Comparison of ENCODE assay signal across 8 cellular contexts in genomic region chr1:181021811-181022434, GRCh38. TPM values are rescaled to one million over a fixed set of nuclear protein-coding genes. Genes with fewer than 3 reads are reported as not detected.
A peak's percentile ranks its signal among the peaks of the same experiment; 100 is the strongest.
DNase-seq lines count a peak whose midpoint lies in the region; ATAC-seq, FAIRE-seq and TF ChIP-seq lines count a peak whose summit lies in the region.

No MANE protein-coding gene starts in this region.

- ATAC-seq in GM21360 (IDR thresholded peaks at IDR 0.05; ENCODE audit: unreplicated experiment): peak; percentile 30
- peak; percentile 69 for ATAC-seq in RWPE2 (ENCODE audit: low read depth)

- peak overlapping the region; percentile 86 for H3K4me3 Mint-ChIP-seq in activated naive CD4-positive, alpha-beta T cell treated with anti-CD3 and anti-CD28 coated beads for 36 hours
- peak overlapping the region; percentile 98 for H3K4me3 Mint-ChIP-seq in neural progenitor cell

- TF ChIP-seq CTCF in RWPE2 (IDR thresholded peaks at IDR 0.05; ENCODE audit: poor library complexity, severe bottlenecking) (no peak), neural progenitor cell (IDR thresholded peaks at IDR 0.05) (no peak)

- no peaks in the 10 kb centered on the region for H3K9me3 Mint-ChIP-seq in activated naive CD4-positive, alpha-beta T cell treated with anti-CD3 and anti-CD28 coated beads for 36 hours
- no peaks in the 10 kb centered on the region for H3K9me3 Mint-ChIP-seq in neural progenitor cell

- DNase-seq in COLO829 (ENCODE audit: low spot score): peak; percentile 81
- DNase-seq in HTR-8/SVneo (ENCODE audit: insufficient read length, low spot score): peak; percentile 74
- DNase-seq in RWPE2 (ENCODE audit: low spot score): peak; percentile 83
- peak; percentile 78 for DNase-seq in activated naive CD4-positive, alpha-beta T cell treated with anti-CD3 and anti-CD28 coated beads for 36 hours
- peak; percentile 79 for DNase-seq in foreskin melanocyte
- peak; percentile 85 for DNase-seq in neural progenitor cell (ENCODE audit: low spot score)

- FAIRE-seq in HTR-8/SVneo (lab: Jason Lieb, UNC): no peak

- H3K79me2 ChIP-seq in neural progenitor cell (ENCODE audit: low read depth): peaks cover 56% of the 10 kb centered on the region

- H3K4me2 ChIP-seq in neural progenitor cell: peak overlapping the region; percentile 84

- peak overlapping the region; percentile 89 for H3K27ac ChIP-seq in RWPE2 (ENCODE audit: poor library complexity, severe bottlenecking)
- peak overlapping the region; percentile 84 for H3K27ac ChIP-seq in neural progenitor cell
- peak overlapping the region; percentile 86 for H3K27ac ChIP-seq in temporal lobe (ENCODE audit: low read depth, low read length)

- H3K4me1 Mint-ChIP-seq in activated naive CD4-positive, alpha-beta T cell treated with anti-CD3 and anti-CD28 coated beads for 36 hours (ENCODE audit: low read depth): peaks cover 35% of the 10 kb centered on the region
- peaks cover 15% of the 10 kb centered on the region for H3K4me1 Mint-ChIP-seq in neural progenitor cell

- peak overlapping the region; percentile 56 for H3K4me3 ChIP-seq in RWPE2 (ENCODE audit: severe bottlenecking)
- peak overlapping the region; percentile 82 for H3K4me3 ChIP-seq in neural progenitor cell

- peak overlapping the region; percentile 94 for H3K27ac Mint-ChIP-seq in activated naive CD4-positive, alpha-beta T cell treated with anti-CD3 and anti-CD28 coated beads for 36 hours
- peak overlapping the region; percentile 79 for H3K27ac Mint-ChIP-seq in neural progenitor cell

- no peaks in the 10 kb centered on the region for H3K27me3 Mint-ChIP-seq in activated naive CD4-positive, alpha-beta T cell treated with anti-CD3 and anti-CD28 coated beads for 36 hours (ENCODE audit: low read depth)
- H3K27me3 Mint-ChIP-seq in neural progenitor cell (ENCODE audit: insufficient read depth, low read depth): peaks cover 9% of the 10 kb centered on the region

- H3F3A ChIP-seq in neural progenitor cell (ENCODE audit: low read depth): peaks cover 16% of the 10 kb centered on the region

- no peaks in the 10 kb centered on the region for H3K9me3 ChIP-seq in RWPE2 (ENCODE audit: severe bottlenecking)
- no peaks in the 10 kb centered on the region for H3K9me3 ChIP-seq in neural progenitor cell (ENCODE audit: low read depth)

- H3K4me1 ChIP-seq in RWPE2 (ENCODE audit: insufficient read depth, poor library complexity, severe bottlenecking) (peaks cover 12% of the 10 kb centered on the region), neural progenitor cell (peaks cover 16% of the 10 kb centered on the region)

- intact Hi-C loops in activated naive CD4-positive, alpha-beta T cell treated with anti-CD3 and anti-CD28 coated beads for 36 hours (cut with micrococcal nuclease): loop anchor here (1.0 to 2.0 kb wide), 7 partner anchors 8 to 519 kb away; partner anchors contain the start of genes ACBD6, IER5 and MR1

- peak overlapping the region; percentile 49 for H3K9ac ChIP-seq in neural progenitor cell

- CTCF ChIA-PET in activated naive CD4-positive, alpha-beta T cell treated with anti-CD3 and anti-CD28 coated beads for 36 hours (lab: Charles Lee): interaction anchor here (1.0 to 4.1 kb wide), 6 partner anchors 11 to 140 kb away, joined by 3 to 18 read pairs (median 3); no protein-coding TSS in a partner anchor

- H3K27me3 ChIP-seq in RWPE2 (ENCODE audit: insufficient read depth, poor library complexity, severe bottlenecking): no peaks in the 10 kb centered on the region
- H3K27me3 ChIP-seq in neural progenitor cell: no peaks in the 10 kb centered on the region

- H3K36me3 Mint-ChIP-seq in activated naive CD4-positive, alpha-beta T cell treated with anti-CD3 and anti-CD28 coated beads for 36 hours (ENCODE audit: low read depth): peaks cover 9% of the 10 kb centered on the region
- peaks cover 6% of the 10 kb centered on the region for H3K36me3 Mint-ChIP-seq in neural progenitor cell

- H3K36me3 ChIP-seq in RWPE2 (ENCODE audit: low read depth) (no peaks in the 10 kb centered on the region; the same call in 1 of the 2 replicates), neural progenitor cell (no peaks in the 10 kb centered on the region)

- H2AFZ ChIP-seq in neural progenitor cell (replicated peaks): peak overlapping the region; percentile 47

- peaks cover 40% of the 10 kb centered on the region for H4K20me1 ChIP-seq in neural progenitor cell (ENCODE audit: low read depth)

RNA-seq across cellular contexts. Expression of gene STX6, which starts 0.7 kb away (rescaled TPM):
- total RNA-seq in activated naive CD4-positive, alpha-beta T cell treated with anti-CD3 and anti-CD28 coated beads for 36 hours: 10 to 100 TPM; 14.4 to 14.8 TPM
- total RNA-seq in neural progenitor cell (ENCODE audit: low replicate concordance) (30.8 and 37.0 TPM in 2 replicates), temporal lobe (62.2 TPM)

RNA-seq across cellular contexts. Expression of gene MR1, which starts 11.9 kb away (rescaled TPM):
- total RNA-seq in activated naive CD4-positive, alpha-beta T cell treated with anti-CD3 and anti-CD28 coated beads for 36 hours: 10 to 100 TPM; 22.5 to 25.0 TPM
- 0.03 TPM in 1 of 2 replicates, not detected in the other for total RNA-seq in neural progenitor cell (ENCODE audit: low replicate concordance)
- 0.49 TPM for total RNA-seq in temporal lobe

Comparison
In these comparisons a context has a peak if more than half of its experiments do, and no peak if none do; other contexts are left out.
1. Peak in every context shown above with its lines: DNase-seq, ATAC-seq, H3K4me3 ChIP-seq and H3K27ac ChIP-seq.
2. RNA of gene MR1, which starts 11.9 kb away (total RNA-seq): 22.5 to 25.0 TPM in activated naive CD4-positive, alpha-beta T cell treated with anti-CD3 and anti-CD28 coated beads for 36 hours; 0.49 TPM in temporal lobe (single experiment) and 0.03 TPM in neural progenitor cell; every median in the first group is over 10 times any median in the second.